Comparison of ENCODE assay signal across 9 cellular contexts in genomic region chr11:104967493-104968364, GRCh38. TPM values are rescaled to one million over a fixed set of nuclear protein-coding genes. Genes with fewer than 3 reads are reported as not detected.
DNase-seq lines count a peak whose midpoint lies in the region; ATAC-seq and TF ChIP-seq lines count a peak whose summit lies in the region.
"Had no signal": no experiment of that assay in that cellular context is flagged by ENCODE, and none has a peak within 500 bp of the region (broad histone marks: within the 10 kb centered on the region; RNA-seq: fewer than 3 reads in every experiment).

No MANE protein-coding gene starts in this region.

- intact Hi-C loops in dendritic cell treated with granulocyte-macrophage colony-stimulating factor and Interleukin-4, amounts not matched to agents 40 ng/mL and 50 ng/mL, for 4 days (cut with micrococcal nuclease), result loop anchor here (2.0 to 10.0 kb wide), 4 partner anchors 65 to 373 kb away; no protein-coding TSS in a partner anchor
- intact Hi-C loops in natural killer cell (cut with micrococcal nuclease), result loop anchor here (5.0 kb wide), 1 partner anchor 65 kb away; no protein-coding TSS in a partner anchor

- peak overlapping the region; percentile 81 for H3K4me3 Mint-ChIP-seq in dendritic cell treated with granulocyte-macrophage colony-stimulating factor and Interleukin-4, amounts not matched to agents 40 ng/mL and 50 ng/mL, for 4 days
- H3K4me3 Mint-ChIP-seq in natural killer cell, result peak overlapping the region; percentile 96

- ATAC-seq in GM19455 (IDR thresholded peaks at IDR 0.05; ENCODE audit: unreplicated experiment) (peak; percentile 41), natural killer cell (peak; percentile 19 to 50 (median 48))
- ATAC-seq: K562 had no signal

- H3K27ac Mint-ChIP-seq in dendritic cell treated with granulocyte-macrophage colony-stimulating factor and Interleukin-4, amounts not matched to agents 40 ng/mL and 50 ng/mL, for 4 days, result peak overlapping the region; percentile 93
- peak overlapping the region; percentile 97 to 98 for H3K27ac Mint-ChIP-seq in natural killer cell

- peak overlapping the region; percentile 78 for H3K4me3 ChIP-seq in Loucy (ENCODE audit: low read length, poor library complexity, severe bottlenecking)
- H3K4me3 ChIP-seq: K562 had no signal

- H3K4me1 Mint-ChIP-seq in dendritic cell treated with granulocyte-macrophage colony-stimulating factor and Interleukin-4, amounts not matched to agents 40 ng/mL and 50 ng/mL, for 4 days (ENCODE audit: low read depth), result peaks cover 42% of the 10 kb centered on the region
- peaks cover 55 to 57% of the 10 kb centered on the region in 2 donors for H3K4me1 Mint-ChIP-seq in natural killer cell

- peak overlapping the region; percentile 89 for H2AFZ ChIP-seq in Loucy (ENCODE audit: low read length)

- H3K36me3 ChIP-seq in Loucy (ENCODE audit: insufficient read depth, low read length), result no peaks in the 10 kb centered on the region

- H3K9me3 ChIP-seq in Loucy (ENCODE audit: insufficient read depth, low read depth, low read length), result no peaks in the 10 kb centered on the region; the same call in 1 of the 2 replicates

- H3K9me2 ChIP-seq in Loucy (replicated peaks; ENCODE audit: low read depth, low read length), result no peaks in the 10 kb centered on the region

- H3K36me3 Mint-ChIP-seq in dendritic cell treated with granulocyte-macrophage colony-stimulating factor and Interleukin-4, amounts not matched to agents 40 ng/mL and 50 ng/mL, for 4 days (ENCODE audit: low read depth), result peaks cover 41% of the 10 kb centered on the region
- peaks cover 8% of the 10 kb centered on the region for H3K36me3 Mint-ChIP-seq in natural killer cell

- no peaks in the 10 kb centered on the region for H4K20me1 ChIP-seq in Loucy (ENCODE audit: insufficient read depth, low read length, poor library complexity, severe bottlenecking)

- H3K79me2 ChIP-seq in Loucy (ENCODE audit: insufficient read depth, low read length), result peaks cover 12% of the 10 kb centered on the region; the same call in 1 of the 2 replicates

- no peaks in the 10 kb centered on the region for H3K27me3 Mint-ChIP-seq in dendritic cell treated with granulocyte-macrophage colony-stimulating factor and Interleukin-4, amounts not matched to agents 40 ng/mL and 50 ng/mL, for 4 days
- H3K27me3 Mint-ChIP-seq in natural killer cell (ENCODE audit: low read depth in 2 of 2), result no peaks in the 10 kb centered on the region

- TF ChIP-seq CTCF in Loucy (conservative IDR thresholded peaks at IDR 0.05; ENCODE audit: low read length), result no peak
- TF ChIP-seq CTCF in natural killer cell (IDR thresholded peaks at IDR 0.05), result no peak

- DNase-seq in CD1c-positive myeloid dendritic cell (ENCODE audit: extremely low spot score) (peak; percentile 20), natural killer cell (no peak), ureter (ENCODE audit: low spot score) (no peak), globus pallidus (ENCODE audit: low spot score) (no peak), NCI-H526 treated with DMSO at 0.1 percent for 48 hours (lab: John Stamatoyannopoulos, UW) (no peak)

- peak overlapping the region; percentile 87 for H3K4me2 ChIP-seq in Loucy (ENCODE audit: low read depth, low read length, poor library complexity, severe bottlenecking)

- peaks cover 12% of the 10 kb centered on the region for H3K9me3 Mint-ChIP-seq in dendritic cell treated with granulocyte-macrophage colony-stimulating factor and Interleukin-4, amounts not matched to agents 40 ng/mL and 50 ng/mL, for 4 days
- H3K9me3 Mint-ChIP-seq in natural killer cell, result peaks cover 0 to 4% of the 10 kb centered on the region in 2 donors

- peak overlapping the region; percentile 78 for H3K9ac ChIP-seq in Loucy (ENCODE audit: low read depth, low read length, poor library complexity, severe bottlenecking)

- H3K27me3 ChIP-seq in Loucy (ENCODE audit: insufficient read depth, low read length, poor library complexity, severe bottlenecking), result no peaks in the 10 kb centered on the region

- no peaks in the 10 kb centered on the region for H3F3A ChIP-seq in Loucy (ENCODE audit: low read depth)

- H3K4me1 ChIP-seq in Loucy (ENCODE audit: insufficient read depth, low read length, poor library complexity, severe bottlenecking), result peaks cover 29% of the 10 kb centered on the region

RNA-seq across cellular contexts. Expression of gene CASP4, which starts 0.6 kb away (rescaled TPM):
- total RNA-seq in natural killer cell (100 to 1,000 TPM; 132 to 156 (median 149) TPM), ureter (70.6 TPM)

RNA-seq across cellular contexts. Expression of gene CASP5, which starts 55.2 kb away (rescaled TPM):
- 1 to 10 TPM; 1.1 to 1.6 (median 1.3) TPM for total RNA-seq in natural killer cell
- total RNA-seq in ureter, result not detected
- total RNA-seq: K562 had no signal
